In genomic region chr9:5557606-5558587, GRCh38 we compare ENCODE assay signal across 8 cellular contexts.
DNase-seq lines count a peak whose midpoint lies in the region; ATAC-seq and TF ChIP-seq lines count a peak whose summit lies in the region.
"Had no signal": no experiment of that assay in that cellular context is flagged by ENCODE, and none has a peak within 500 bp of the region (broad histone marks: within the 10 kb centered on the region; RNA-seq: fewer than 3 reads in every experiment).

No MANE protein-coding gene starts in this region.

- H3K4me1 ChIP-seq in Loucy (ENCODE audit: insufficient read depth, low read length, poor library complexity, severe bottlenecking) = peaks cover 18% of the 10 kb centered on the region
- H3K4me1 ChIP-seq: uterus had no signal

- H3K36me3 ChIP-seq in Loucy (ENCODE audit: insufficient read depth, low read length) = no peaks in the 10 kb centered on the region
- H3K36me3 ChIP-seq: uterus had no signal

- no peaks in the 10 kb centered on the region for H3K9me3 ChIP-seq in Loucy (ENCODE audit: insufficient read depth, low read depth, low read length)
- H3K9me3 ChIP-seq: uterus had no signal

- no peak overlapping the region for H3K4me3 Mint-ChIP-seq in nephron

- ATAC-seq in GM21367 (IDR thresholded peaks at IDR 0.05; ENCODE audit: unreplicated experiment) = peak; percentile 61
- ATAC-seq in HG02840 (IDR thresholded peaks at IDR 0.05; ENCODE audit: low FRiP score, unreplicated experiment) = no peak

- H3K9me3 Mint-ChIP-seq in nephron = no peaks in the 10 kb centered on the region

- no peaks in the 10 kb centered on the region for H4K20me1 ChIP-seq in Loucy (ENCODE audit: insufficient read depth, low read length, poor library complexity, severe bottlenecking)

- no peaks in the 10 kb centered on the region for H3F3A ChIP-seq in Loucy (ENCODE audit: low read depth)

- H3K27me3 Mint-ChIP-seq in nephron (ENCODE audit: low read depth) = no peaks in the 10 kb centered on the region

- peak; percentile 32 for DNase-seq in activated naive CD4-positive, alpha-beta T cell treated with Interleukin-2 at 50 U/mL for 16 hours
- DNase-seq in NK-92 (lab: John Stamatoyannopoulos, UW; ENCODE audit: unreplicated experiment) (no peak), SHP77 (lab: John Stamatoyannopoulos, UW) (no peak)

- H3K27ac Mint-ChIP-seq in nephron = peak overlapping the region; percentile 81 to 95 (median 89)

- H3K27me3 ChIP-seq in Loucy (ENCODE audit: insufficient read depth, low read length, poor library complexity, severe bottlenecking) = no peaks in the 10 kb centered on the region
- H3K27me3 ChIP-seq: uterus had no signal

- no peaks in the 10 kb centered on the region for H3K9me2 ChIP-seq in Loucy (replicated peaks; ENCODE audit: low read depth, low read length)

- peaks cover 35% of the 10 kb centered on the region for H3K4me1 Mint-ChIP-seq in nephron

- no peaks in the 10 kb centered on the region for H3K36me3 Mint-ChIP-seq in nephron (ENCODE audit: low read depth)

- H3K4me3 ChIP-seq in Loucy (ENCODE audit: low read length, poor library complexity, severe bottlenecking) = peak overlapping the region; percentile 5
- H3K4me3 ChIP-seq: uterus had no signal

- H3K4me2 ChIP-seq in Loucy (ENCODE audit: low read depth, low read length, poor library complexity, severe bottlenecking) = peak overlapping the region; percentile 55

- no peaks in the 10 kb centered on the region for H3K79me2 ChIP-seq in Loucy (ENCODE audit: insufficient read depth, low read length)

- H2AFZ ChIP-seq in Loucy (ENCODE audit: low read length) = peak overlapping the region; percentile 52

- TF ChIP-seq CTCF in Loucy (conservative IDR thresholded peaks at IDR 0.05; ENCODE audit: low read length) = no peak
- no peak for TF ChIP-seq CTCF in nephron (IDR thresholded peaks at IDR 0.05; ENCODE audit: unreplicated experiment in 3 of 3)

- peak overlapping the region; percentile 27 for H3K9ac ChIP-seq in Loucy (ENCODE audit: low read depth, low read length, poor library complexity, severe bottlenecking)
